ENCODE assay signal across 14 cellular contexts in the genomic region with DNA sequence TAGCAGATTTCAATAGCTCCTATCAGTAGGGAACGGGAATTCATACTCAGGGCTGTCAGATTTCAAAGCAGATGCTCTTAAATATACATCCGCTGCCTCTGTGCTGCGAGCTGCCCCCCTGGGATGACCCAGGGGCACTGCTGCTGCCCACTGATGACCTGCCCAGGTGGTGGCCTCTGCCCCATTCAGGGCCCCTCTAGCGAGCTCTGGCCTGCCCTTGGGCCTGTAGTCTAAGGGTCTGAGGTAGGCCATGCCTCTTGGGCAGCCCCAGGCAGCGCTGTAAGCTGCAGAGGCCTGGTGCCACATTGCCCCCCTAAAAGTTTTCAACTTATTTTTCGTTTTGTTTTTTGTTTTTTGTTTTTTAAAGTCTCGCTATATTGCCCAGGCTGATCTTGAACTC. TPM values are rescaled to one million over a fixed set of nuclear protein-coding genes. Genes with fewer than 3 reads are reported as not detected.
DNase-seq lines count a peak whose midpoint lies in the region; ATAC-seq, FAIRE-seq and TF ChIP-seq lines count a peak whose summit lies in the region.
"Had no signal": no experiment of that assay in that cellular context is flagged by ENCODE, and none has a peak within 500 bp of the region (broad histone marks: within the 10 kb centered on the region; RNA-seq: fewer than 3 reads in every experiment).

No MANE protein-coding gene starts in this region.

- no peak overlapping the region for H3K23ac ChIP-seq in neuronal stem cell (ENCODE audit: low read depth, low read length, poor library complexity)

- H3K14ac ChIP-seq in neuronal stem cell (ENCODE audit: low read length) = no peak overlapping the region

- TF ChIP-seq POLR2A in HepG2 (IDR thresholded peaks at IDR 0.05; ENCODE audit: insufficient read depth in 1 of 2, low read depth in 2 of 2, low read length in 2 of 2) = no peak
- no peak for TF ChIP-seq POLR2A in right lobe of liver (IDR thresholded peaks at IDR 0.05)

- peak overlapping the region; percentile 8 for H3K18ac ChIP-seq in neuronal stem cell (ENCODE audit: low read length)

- no peak overlapping the region for H3K4me3 Mint-ChIP-seq in endodermal cell
- H3K4me3 Mint-ChIP-seq: CD8-positive, alpha-beta T cell had no signal

- intact Hi-C loops in HepG2 (cut with micrococcal nuclease; ENCODE audit: unreplicated experiment) (loop anchor here (1.0 to 10.0 kb wide), 3 partner anchors 81 to 691 kb away; no protein-coding TSS in a partner anchor), right lobe of liver (cut with DNase I) (no loop called here)

- no peak overlapping the region for H4K8ac ChIP-seq in neuronal stem cell (ENCODE audit: low read depth, low read length)

- no peak overlapping the region for H2BK12ac ChIP-seq in neuronal stem cell (ENCODE audit: low read length)

- H4K20me1 ChIP-seq in HepG2 (ENCODE audit: insufficient read depth, low read length) = no peaks in the 10 kb centered on the region

- no peaks in the 10 kb centered on the region for H3K27me3 ChIP-seq in HepG2 (ENCODE audit: control insufficient read depth in 1 of 2, insufficient read depth in 2 of 2, low read length in 2 of 2)
- no peaks in the 10 kb centered on the region for H3K27me3 ChIP-seq in right lobe of liver
- H3K27me3 ChIP-seq in endodermal cell (ENCODE audit: control insufficient read depth, insufficient read depth, low read length, poor library complexity, severe bottlenecking) = no peaks in the 10 kb centered on the region
- no peaks in the 10 kb centered on the region for H3K27me3 ChIP-seq in neuronal stem cell (ENCODE audit: control insufficient read depth in 3 of 3, insufficient read depth in 3 of 3, low read depth in 1 of 3, low read length in 3 of 3)
- H3K27me3 ChIP-seq: BLaER1 had no signal

- no peaks in the 10 kb centered on the region for H3K27me3 Mint-ChIP-seq in endodermal cell (ENCODE audit: insufficient read depth)

- BruUV-seq in HepG2 (replicated peaks; lab: Mats Ljungman, UMichigan) = no TSS peak

- H3K79me2 ChIP-seq in HepG2 (ENCODE audit: insufficient read depth, low read length) = no peaks in the 10 kb centered on the region

- H3K36me3 ChIP-seq in HepG2 (replicated peaks in 1 of 2; ENCODE audit: control insufficient read depth in 1 of 2, insufficient read depth in 2 of 2, low read length in 2 of 2) (peaks cover 28 to 34% of the 10 kb centered on the region in 2 experiments; a peak in 4 of 5 replicates), right lobe of liver (peaks cover 0 to 19% (median 9%) of the 10 kb centered on the region in 4 donors), endodermal cell (ENCODE audit: control insufficient read depth, insufficient read depth, low read length) (peaks cover 39% of the 10 kb centered on the region), neuronal stem cell (replicated peaks in 1 of 2; ENCODE audit: control insufficient read depth in 2 of 2, insufficient read depth in 2 of 2, low read length in 2 of 2) (peaks cover 19 to 45% of the 10 kb centered on the region in 2 donors)

- no peaks in the 10 kb centered on the region for H3K4me1 Mint-ChIP-seq in endodermal cell

- peaks cover 7% of the 10 kb centered on the region; the same call in 1 of the 2 replicates for H3K4me1 ChIP-seq in HepG2 (ENCODE audit: insufficient read depth, low read length)
- H3K4me1 ChIP-seq in right lobe of liver = peaks cover 0 to 33% (median 13%) of the 10 kb centered on the region in 4 donors
- H3K4me1 ChIP-seq in endodermal cell (ENCODE audit: control insufficient read depth, insufficient read depth, low read length) = no peaks in the 10 kb centered on the region
- H3K4me1 ChIP-seq in neuronal stem cell (ENCODE audit: control insufficient read depth in 2 of 2, insufficient read depth in 1 of 2, low read depth in 1 of 2, low read length in 2 of 2) = peaks cover 0 to 2% of the 10 kb centered on the region in 2 donors
- H3K4me1 ChIP-seq: HAP-1 had no signal

- CTCF ChIA-PET in HepG2 (lab: Yijun Ruan, JAX; ENCODE audit: low intra/inter-chr PET ratio, low total read pairs) = interaction anchor here (1.3 to 2.2 kb wide), 3 partner anchors 36 to 693 kb away, joined by 3 to 9 read pairs (median 5); no protein-coding TSS in a partner anchor

- no peak for FAIRE-seq in HepG2 (lab: Jason Lieb, UNC)

- H2AFZ ChIP-seq in HepG2 (ENCODE audit: low read length) (no peak overlapping the region), neuronal stem cell (ENCODE audit: low read length) (no peak overlapping the region)

- 95% methylated on average over 4 of the region's 7 CpGs for WGBS in HepG2 (ENCODE audit: low lambda C conversion rate)
- 64% methylated on average over 3 of the region's 7 CpGs for WGBS in right lobe of liver (ENCODE audit: insufficient coverage, low coverage, low lambda C conversion rate, missing lambda C conversion rate)
- WGBS in endodermal cell (ENCODE audit: insufficient coverage in 1 of 2, insufficient read length in 1 of 2), 2 experiments = 94 to 95% methylated on average over 4 to 7 of the region's 7 CpGs
- WGBS in neuronal stem cell (ENCODE audit: extremely low coverage in 2 of 2, insufficient read length in 2 of 2, insufficient replicate concordance in 1 of 2), 2 donors = no CpG with 5 or more reads among the region's 7 CpGs

- H3K79me1 ChIP-seq in neuronal stem cell (ENCODE audit: low read depth, low read length) = peaks cover 9% of the 10 kb centered on the region

- H3K4me3 ChIP-seq in HepG2 (replicated peaks in 1 of 3; ENCODE audit: insufficient read depth in 1 of 3, low read depth in 2 of 3, low read length in 3 of 3) = no peak overlapping the region
- H3K4me3 ChIP-seq in right lobe of liver = no peak overlapping the region
- no peak overlapping the region for H3K4me3 ChIP-seq in endodermal cell (ENCODE audit: low read length)
- no peak overlapping the region for H3K4me3 ChIP-seq in neuronal stem cell (ENCODE audit: low read length in 2 of 2)
- H3K4me3 ChIP-seq: BLaER1, HAP-1, K562 had no signal

- TF ChIP-seq CTCF in HepG2 (CRISPR knock-in tag; IDR thresholded peaks at IDR 0.05) (no peak), right lobe of liver (IDR thresholded peaks at IDR 0.05) (no peak), endodermal cell (conservative IDR thresholded peaks at IDR 0.05) (no peak)

- H3K27ac Mint-ChIP-seq in endodermal cell = peak overlapping the region; percentile 36
- H3K27ac Mint-ChIP-seq: CD8-positive, alpha-beta T cell had no signal

- H3K27ac ChIP-seq in HepG2 (ENCODE audit: extremely low read length, insufficient read depth, low read length) (no peak overlapping the region), right lobe of liver (no peak overlapping the region), endodermal cell (ENCODE audit: low read depth, low read length) (peak overlapping the region; percentile 2), neuronal stem cell (replicated peaks; ENCODE audit: low read length) (peak overlapping the region; percentile 27)
- H3K27ac ChIP-seq: BLaER1 had no signal

- peak; percentile 22 for ATAC-seq in HepG2
- ATAC-seq in right lobe of liver = no peak
- ATAC-seq in GM21515 (IDR thresholded peaks at IDR 0.05; ENCODE audit: unreplicated experiment) = no peak
- ATAC-seq: CD8-positive, alpha-beta T cell had no signal

- no peak overlapping the region for H2BK120ac ChIP-seq in neuronal stem cell (ENCODE audit: low read depth, low read length)

- H3K9ac ChIP-seq in HepG2 (ENCODE audit: insufficient read depth, low read depth, low read length) = no peak overlapping the region
- no peak overlapping the region for H3K9ac ChIP-seq in endodermal cell (ENCODE audit: extremely low read depth, low read length, poor library complexity, severe bottlenecking)
- H3K9ac ChIP-seq in neuronal stem cell (ENCODE audit: low read depth, low read length, poor library complexity) = no peak overlapping the region
- H3K9ac ChIP-seq: BLaER1 had no signal

- DNase-seq in HepG2 (ENCODE audit: low spot score) (no peak), right lobe of liver (no peak), endodermal cell (no peak), neuronal stem cell (ENCODE audit: low spot score) (no peak), LoVo (ENCODE audit: low spot score) (no peak), cerebellar nuclear complex (lab: John Stamatoyannopoulos, UW) (no peak)
- DNase-seq in stimulated activated naive CD4-positive, alpha-beta T cell (lab: John Stamatoyannopoulos, UW) = no peak
- DNase-seq: NCI-H1417 treated with DMSO at 0.1 percent for 48 hours, NCI-H524 treated with DMSO at 0.1 percent for 48 hours had no signal

- no peak for TF ChIP-seq RAD21 in HepG2 (CRISPR knock-in tag; IDR thresholded peaks at IDR 0.05)

- no peak overlapping the region for H2BK5ac ChIP-seq in neuronal stem cell (ENCODE audit: low read length)

- TF ChIP-seq EP300 in HepG2 (IDR thresholded peaks at IDR 0.05; ENCODE audit: low read depth in 2 of 2, low read length in 2 of 2) (no peak), HepG2 (CRISPR knock-in tag; IDR thresholded peaks at IDR 0.05; ENCODE audit: borderline replicate concordance) (no peak)

- H3K36me3 Mint-ChIP-seq in endodermal cell (ENCODE audit: low read depth) = peaks cover 59% of the 10 kb centered on the region

- no peak overlapping the region for H3K4ac ChIP-seq in neuronal stem cell (ENCODE audit: low read length)

- in situ Hi-C loops in HepG2 (cut with HindIII; ENCODE audit: extremely low pct_ligation_motif_present, low pct_unique_long_range_greater_than_20kb) = no loop called here

- H3K4me2 ChIP-seq in HepG2 (ENCODE audit: low read depth, low read length) = no peak overlapping the region
- no peak overlapping the region for H3K4me2 ChIP-seq in neuronal stem cell (ENCODE audit: insufficient read depth, low read length, poor library complexity, severe bottlenecking)
- H3K4me2 ChIP-seq: BLaER1 had no signal

- H4K91ac ChIP-seq in neuronal stem cell (ENCODE audit: low read depth, low read length, poor library complexity) = no peak overlapping the region

- no peaks in the 10 kb centered on the region for H3K9me3 Mint-ChIP-seq in endodermal cell
- H3K9me3 Mint-ChIP-seq: CD8-positive, alpha-beta T cell had no signal

- POLR2A ChIA-PET in HepG2 (lab: Yijun Ruan, JAX) = no interaction called here

- H2BK15ac ChIP-seq in neuronal stem cell (ENCODE audit: low read length) = peak overlapping the region; percentile 33

- H2AK5ac ChIP-seq in neuronal stem cell (ENCODE audit: low read depth, low read length) = no peak overlapping the region

- H3K9me3 ChIP-seq in HepG2 (ENCODE audit: low read length) = no peaks in the 10 kb centered on the region
- H3K9me3 ChIP-seq in right lobe of liver = no peaks in the 10 kb centered on the region
- H3K9me3 ChIP-seq in endodermal cell (ENCODE audit: control insufficient read depth, low read length) = no peaks in the 10 kb centered on the region
- H3K9me3 ChIP-seq in neuronal stem cell (replicated peaks in 1 of 2; ENCODE audit: control insufficient read depth in 2 of 2, insufficient read depth in 1 of 2, low read depth in 1 of 2, low read length in 2 of 2) = no peaks in the 10 kb centered on the region
- H3K9me3 ChIP-seq: BLaER1, HAP-1 had no signal

RNA-seq across cellular contexts. Expression of gene SH2B2, which starts 50.6 kb away (rescaled TPM):
- total RNA-seq in HepG2 (2016; rRNA removed; fragmentation: Illumina TruSeq; extraction: Trizol) = 0.14 and 0.46 TPM in 2 replicates
- total RNA-seq in HepG2 (2016; cell fraction: cytosol; rRNA removed; fragmentation: Illumina TruSeq; extraction: Trizol; ENCODE audit: low read depth) = 0.26 and 0.51 TPM in 2 replicates
- total RNA-seq in HepG2 (2016; cell fraction: insoluble cytoplasmic fraction; rRNA removed; fragmentation: Illumina TruSeq; extraction: Trizol) = 0.45 and 0.63 TPM in 2 replicates
- total RNA-seq in HepG2 (2016; cell fraction: membrane; rRNA removed; fragmentation: Illumina TruSeq; extraction: Trizol) = 0.46 and 0.55 TPM in 2 replicates
- total RNA-seq in HepG2 (2016; cell fraction: nucleus; rRNA removed; fragmentation: Illumina TruSeq; extraction: Trizol) = not detected in 2 replicates
- polyA plus RNA-seq in HepG2 (2011; rRNA removed) = 1.3 and 1.7 TPM in 2 replicates
- polyA plus RNA-seq in HepG2 (2011; cell fraction: cytosol; rRNA removed) = 1.7 and 2.3 TPM in 2 replicates
- polyA plus RNA-seq in HepG2 (2011; cell fraction: nucleus; rRNA removed) = 4.6 and 5.0 TPM in 2 replicates
- 1.0 and 1.2 TPM in 2 replicates for polyA plus RNA-seq in HepG2 (2012)
- 0.41 and 0.54 TPM in 2 replicates for polyA plus RNA-seq in HepG2 (2016; cell fraction: cytosol; fragmentation: Illumina TruSeq; extraction: Trizol; ENCODE audit: low read depth)
- 0.63 and 0.64 TPM in 2 replicates for polyA plus RNA-seq in HepG2 (2016; cell fraction: insoluble cytoplasmic fraction; fragmentation: Illumina TruSeq; extraction: Trizol; ENCODE audit: low read depth)
- 0.58 and 0.90 TPM in 2 replicates for polyA plus RNA-seq in HepG2 (2016; cell fraction: membrane; fragmentation: Illumina TruSeq; extraction: Trizol; ENCODE audit: low read depth)
- 0.46 and 1.1 TPM in 2 replicates for polyA plus RNA-seq in HepG2 (2016; cell fraction: nucleus; fragmentation: Illumina TruSeq; extraction: Trizol; ENCODE audit: insufficient read depth, low read depth)
- polyA minus RNA-seq in HepG2 (2011; rRNA and poly(A)+ RNA removed; ENCODE audit: low replicate concordance) = 1.5 and 3.3 TPM in 2 replicates
- 1.3 and 2.5 TPM in 2 replicates for polyA minus RNA-seq in HepG2 (2011; cell fraction: cytosol; rRNA and poly(A)+ RNA removed)
- polyA minus RNA-seq in HepG2 (2011; cell fraction: nucleus; rRNA and poly(A)+ RNA removed) = 0.90 and 1.6 TPM in 2 replicates
- 1 to 10 TPM; 1.7 to 3.1 (median 2.6) TPM for total RNA-seq in right lobe of liver
- 1 to 10 TPM; 8.0 to 8.7 TPM for total RNA-seq in endodermal cell
- polyA plus RNA-seq in endodermal cell (2013, experiment 1 of 2) = 8.4 TPM
- 8.7 TPM for polyA plus RNA-seq in endodermal cell (2013, experiment 2 of 2)
- 9.5 TPM for polyA plus RNA-seq in neuronal stem cell (2013, experiment 1 of 2)
- 9.6 TPM for polyA plus RNA-seq in neuronal stem cell (2013, experiment 2 of 2)

Comparison
In these comparisons a context has a peak if more than half of its experiments do, and no peak if none do; other contexts are left out.
1. H3K27ac ChIP-seq: peak in endodermal cell (single experiment) and neuronal stem cell (single experiment); none in HepG2 (single experiment) and right lobe of liver (0 of 3).